ENCODE assay signal across 11 cellular contexts in genomic region chr11:58562375-58562800, GRCh38. TPM values are rescaled to one million over a fixed set of nuclear protein-coding genes. Genes with fewer than 3 reads are reported as not detected.
DNase-seq lines count a peak whose midpoint lies in the region; ATAC-seq and TF ChIP-seq lines count a peak whose summit lies in the region.
"Had no signal": no experiment of that assay in that cellular context is flagged by ENCODE, and none has a peak within 500 bp of the region (broad histone marks: within the 10 kb centered on the region; RNA-seq: fewer than 3 reads in every experiment).

No MANE protein-coding gene starts in this region.

- peak overlapping the region; percentile 38 for H3K4me3 Mint-ChIP-seq in activated CD4-positive, alpha-beta T cell treated with anti-CD3 and anti-CD28 coated beads, Interleukin-2, amount 10 ng/mL, durations not matched to agents 24 days and 14 days
- H3K4me3 Mint-ChIP-seq in activated B cell treated with CpG ODN at 0.5 μM for 24 hours = no peak overlapping the region
- peak overlapping the region; percentile 5 to 52 for H3K4me3 Mint-ChIP-seq in stimulated activated naive B cell treated with anti-CD40 and anti-IgM and Interleukin-4, amounts not matched to agents 10 μg/mL and 1 μg/mL and 100 μg/mL, for 72 hours

- intact Hi-C loops in activated CD4-positive, alpha-beta T cell treated with anti-CD3 and anti-CD28 coated beads, Interleukin-2, amount 10 ng/mL, durations not matched to agents 24 days and 14 days (cut with micrococcal nuclease) = no loop called here
- intact Hi-C loops in activated B cell treated with CpG ODN at 0.5 μM for 24 hours (cut with micrococcal nuclease) = no loop called here

- no peaks in the 10 kb centered on the region for H3K9me3 Mint-ChIP-seq in activated CD4-positive, alpha-beta T cell treated with anti-CD3 and anti-CD28 coated beads, Interleukin-2, amount 10 ng/mL, durations not matched to agents 24 days and 14 days
- H3K9me3 Mint-ChIP-seq in activated B cell treated with CpG ODN at 0.5 μM for 24 hours = no peaks in the 10 kb centered on the region
- H3K9me3 Mint-ChIP-seq in stimulated activated naive B cell treated with anti-CD40 and anti-IgM and Interleukin-4, amounts not matched to agents 10 μg/mL and 1 μg/mL and 100 μg/mL, for 72 hours = no peaks in the 10 kb centered on the region

- DNase-seq in activated CD4-positive, alpha-beta T cell treated with anti-CD3 and anti-CD28 coated beads, Interleukin-2, amount 10 ng/mL, durations not matched to agents 24 days and 14 days = no peak
- no peak for DNase-seq in activated CD4-positive, alpha-beta T cell treated with anti-CD3 and anti-CD28 coated beads for 48 hours
- no peak for DNase-seq in activated B cell treated with CpG ODN at 0.5 μM for 24 hours
- DNase-seq in stimulated activated naive B cell treated with anti-CD40 and anti-IgM and Interleukin-4, amounts not matched to agents 10 μg/mL and 1 μg/mL and 100 μg/mL, for 72 hours = no peak
- DNase-seq in GOT3 (lab: John Stamatoyannopoulos, UW) = no peak
- no peak for DNase-seq in NCI-H146 treated with DMSO at 0.1 percent for 48 hours (lab: John Stamatoyannopoulos, UW; ENCODE audit: unreplicated experiment)
- no peak for DNase-seq in NCI-H1436 (lab: John Stamatoyannopoulos, UW)
- DNase-seq: NCI-H69; nucleus accumbens; stimulated activated naive CD4-positive, alpha-beta T cell treated with Interleukin-2 at 50 U/mL for 16 hours had no signal

- CTCF ChIA-PET in activated B cell treated with CpG ODN at 0.5 μM for 24 hours (lab: Charles Lee) = no interaction called here

- H3K27me3 Mint-ChIP-seq in activated CD4-positive, alpha-beta T cell treated with anti-CD3 and anti-CD28 coated beads, Interleukin-2, amount 10 ng/mL, durations not matched to agents 24 days and 14 days = no peaks in the 10 kb centered on the region
- H3K27me3 Mint-ChIP-seq in activated B cell treated with CpG ODN at 0.5 μM for 24 hours = no peaks in the 10 kb centered on the region
- no peaks in the 10 kb centered on the region for H3K27me3 Mint-ChIP-seq in stimulated activated naive B cell treated with anti-CD40 and anti-IgM and Interleukin-4, amounts not matched to agents 10 μg/mL and 1 μg/mL and 100 μg/mL, for 72 hours

- H3K36me3 Mint-ChIP-seq in activated CD4-positive, alpha-beta T cell treated with anti-CD3 and anti-CD28 coated beads, Interleukin-2, amount 10 ng/mL, durations not matched to agents 24 days and 14 days (ENCODE audit: low read depth) = peaks cover 37% of the 10 kb centered on the region
- H3K36me3 Mint-ChIP-seq in activated B cell treated with CpG ODN at 0.5 μM for 24 hours (ENCODE audit: low read depth) = peaks cover 63% of the 10 kb centered on the region
- peaks cover 41 to 42% of the 10 kb centered on the region in 2 donors for H3K36me3 Mint-ChIP-seq in stimulated activated naive B cell treated with anti-CD40 and anti-IgM and Interleukin-4, amounts not matched to agents 10 μg/mL and 1 μg/mL and 100 μg/mL, for 72 hours

- ATAC-seq in HG02870 (IDR thresholded peaks at IDR 0.05; ENCODE audit: unreplicated experiment) = peak; percentile 76
- no peak for ATAC-seq in activated B cell treated with CpG ODN at 0.5 μM for 24 hours (ENCODE audit: low read depth)
- peak; percentile 71 to 82 for ATAC-seq in stimulated activated naive B cell treated with anti-CD40 and anti-IgM and Interleukin-4, amounts not matched to agents 10 μg/mL and 1 μg/mL and 100 μg/mL, for 72 hours (replicated peaks)

- POLR2A ChIA-PET in activated B cell treated with CpG ODN at 0.5 μM for 24 hours (lab: Charles Lee) = interaction anchor here (0.8 kb wide), 1 partner anchor 16 kb away, joined by 3 read pairs; no protein-coding TSS in a partner anchor

- peaks cover 31% of the 10 kb centered on the region for H3K4me1 Mint-ChIP-seq in activated CD4-positive, alpha-beta T cell treated with anti-CD3 and anti-CD28 coated beads, Interleukin-2, amount 10 ng/mL, durations not matched to agents 24 days and 14 days
- H3K4me1 Mint-ChIP-seq in activated B cell treated with CpG ODN at 0.5 μM for 24 hours = peaks cover 38% of the 10 kb centered on the region
- H3K4me1 Mint-ChIP-seq in stimulated activated naive B cell treated with anti-CD40 and anti-IgM and Interleukin-4, amounts not matched to agents 10 μg/mL and 1 μg/mL and 100 μg/mL, for 72 hours = peaks cover 17 to 44% of the 10 kb centered on the region in 2 donors

- peak overlapping the region; percentile 85 for H3K27ac Mint-ChIP-seq in activated CD4-positive, alpha-beta T cell treated with anti-CD3 and anti-CD28 coated beads, Interleukin-2, amount 10 ng/mL, durations not matched to agents 24 days and 14 days
- H3K27ac Mint-ChIP-seq in activated B cell treated with CpG ODN at 0.5 μM for 24 hours = peak overlapping the region; percentile 24
- peak overlapping the region; percentile 93 for H3K27ac Mint-ChIP-seq in stimulated activated naive B cell treated with anti-CD40 and anti-IgM and Interleukin-4, amounts not matched to agents 10 μg/mL and 1 μg/mL and 100 μg/mL, for 72 hours

- no peak for TF ChIP-seq CTCF in activated B cell treated with CpG ODN at 0.5 μM for 24 hours (IDR thresholded peaks at IDR 0.05)

RNA-seq across cellular contexts. Expression of gene LPXN, which starts 13.3 kb away (rescaled TPM):
- total RNA-seq in activated CD4-positive, alpha-beta T cell treated with anti-CD3 and anti-CD28 coated beads, Interleukin-2, amount 10 ng/mL, durations not matched to agents 24 days and 14 days = 86.3 and 86.7 TPM in 2 replicates
- 279 and 284 TPM in 2 replicates for total RNA-seq in activated B cell treated with CpG ODN at 0.5 μM for 24 hours

RNA-seq across cellular contexts. Expression of gene ZFP91, which starts 16.5 kb away (rescaled TPM):
- 57.4 and 58.3 TPM in 2 replicates for total RNA-seq in activated CD4-positive, alpha-beta T cell treated with anti-CD3 and anti-CD28 coated beads, Interleukin-2, amount 10 ng/mL, durations not matched to agents 24 days and 14 days
- total RNA-seq in activated B cell treated with CpG ODN at 0.5 μM for 24 hours = 50.8 and 52.9 TPM in 2 replicates

RNA-seq across cellular contexts. Expression of gene OR5B21, which starts 54.5 kb away (rescaled TPM):
- total RNA-seq in activated CD4-positive, alpha-beta T cell treated with anti-CD3 and anti-CD28 coated beads, Interleukin-2, amount 10 ng/mL, durations not matched to agents 24 days and 14 days = not detected in 2 replicates
- 0.60 and 0.71 TPM in 2 replicates for total RNA-seq in activated B cell treated with CpG ODN at 0.5 μM for 24 hours

Comparison
In these comparisons a context has a peak if more than half of its experiments do, and no peak if none do; other contexts are left out.
1. H3K27ac Mint-ChIP-seq: peak in every context shown above with its lines; median percentile 93 in stimulated activated naive B cell treated with anti-CD40 and anti-IgM and Interleukin-4, amounts not matched to agents 10 μg/mL and 1 μg/mL and 100 μg/mL, for 72 hours; 85 in activated CD4-positive, alpha-beta T cell treated with anti-CD3 and anti-CD28 coated beads, Interleukin-2, amount 10 ng/mL, durations not matched to agents 24 days and 14 days; 24 in activated B cell treated with CpG ODN at 0.5 μM for 24 hours.